Comparison of ENCODE assay signal across 9 cellular contexts in the genomic region with DNA sequence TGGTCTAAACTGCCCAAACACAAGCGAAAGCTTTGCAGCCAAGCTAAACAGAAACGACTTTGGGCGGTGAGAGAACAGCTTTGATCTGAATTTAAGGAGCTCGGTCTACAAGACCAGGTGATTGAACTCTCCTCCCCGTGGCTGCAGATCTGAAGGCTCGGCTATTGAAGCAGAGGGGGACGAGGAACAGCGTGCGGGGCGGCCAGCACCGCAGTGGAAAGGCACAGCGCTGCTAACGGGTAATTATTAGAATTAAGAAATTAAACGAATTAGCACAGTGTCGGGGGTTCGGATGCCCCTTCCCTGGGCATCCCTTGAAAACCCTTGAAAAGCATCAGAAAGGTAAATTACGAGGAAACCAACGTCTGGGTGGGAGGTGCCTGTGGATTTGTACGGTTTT. TPM values are rescaled to one million over a fixed set of nuclear protein-coding genes. Genes with fewer than 3 reads are reported as not detected.
DNase-seq lines count a peak whose midpoint lies in the region; ATAC-seq, FAIRE-seq and TF ChIP-seq lines count a peak whose summit lies in the region.
"Had no signal": no experiment of that assay in that cellular context is flagged by ENCODE, and none has a peak within 500 bp of the region (broad histone marks: within the 10 kb centered on the region; RNA-seq: fewer than 3 reads in every experiment).

No MANE protein-coding gene starts in this region.

- intact Hi-C loops in MCF 10A (cut with micrococcal nuclease) = no loop called here
- intact Hi-C loops in kidney (cut with DNase I) = no loop called here

- TF ChIP-seq CTCF in MCF 10A (IDR thresholded peaks at IDR 0.05; ENCODE audit: unreplicated experiment) = no peak
- TF ChIP-seq CTCF in kidney (IDR thresholded peaks at IDR 0.05; ENCODE audit: borderline replicate concordance, extremely low read depth, insufficient read depth) = no peak
- no peak for TF ChIP-seq CTCF in GM13976 (IDR thresholded peaks at IDR 0.05; ENCODE audit: borderline replicate concordance, control extremely low read depth, extremely low read depth, insufficient read depth, missing control alignments)

- H3K4me3 ChIP-seq in MG63 = peak overlapping the region; percentile 25
- H3K4me3 ChIP-seq in kidney (ENCODE audit: low read length in 2 of 2) = peak overlapping the region; percentile 64 to 72

- peak overlapping the region in 1 of 2 donors; percentile 34 for H3K9ac ChIP-seq in kidney (ENCODE audit: low read length in 2 of 2)

- POLR2A ChIA-PET in MCF 10A (lab: Yijun Ruan, JAX) = no interaction called here

- H3K27me3 ChIP-seq in MG63 = no peaks in the 10 kb centered on the region; the same call in 1 of the 2 replicates

- in situ Hi-C loops in GM13976 (cut with MboI; ENCODE audit: low sequenced_read_pairs, unreplicated experiment) = no loop called here

- FAIRE-seq in kidney (lab: Jason Lieb, UNC) (no peak), GM19239 (lab: Jason Lieb, UNC) (no peak)

- H3K27ac Mint-ChIP-seq in MCF 10A (ENCODE audit: low read depth, unreplicated experiment) = no peak overlapping the region
- H3K27ac Mint-ChIP-seq in stimulated activated memory B cell treated with anti-CD40 and anti-IgM and Interleukin-4, amounts not matched to agents 10 μg/mL and 1 μg/mL and 100 μg/mL, for 72 hours = no peak overlapping the region
- H3K27ac Mint-ChIP-seq: activated CD4-positive, alpha-beta T cell treated with anti-CD3 and anti-CD28 coated beads, Interleukin-2, amount 10 ng/mL, durations not matched to agents 7 days and 5 days had no signal

- no peak overlapping the region for H3K27ac ChIP-seq in kidney (ENCODE audit: low read depth in 2 of 2, low read length in 2 of 2)

- peak overlapping the region; percentile 67 for H3K4me3 Mint-ChIP-seq in MCF 10A (ENCODE audit: unreplicated experiment)
- peak overlapping the region; percentile 57 for H3K4me3 Mint-ChIP-seq in stimulated activated memory B cell treated with anti-CD40 and anti-IgM and Interleukin-4, amounts not matched to agents 10 μg/mL and 1 μg/mL and 100 μg/mL, for 72 hours
- H3K4me3 Mint-ChIP-seq: activated CD4-positive, alpha-beta T cell treated with anti-CD3 and anti-CD28 coated beads, Interleukin-2, amount 10 ng/mL, durations not matched to agents 7 days and 5 days had no signal

- H3K9me3 Mint-ChIP-seq in MCF 10A (ENCODE audit: unreplicated experiment) = no peaks in the 10 kb centered on the region
- H3K9me3 Mint-ChIP-seq in stimulated activated memory B cell treated with anti-CD40 and anti-IgM and Interleukin-4, amounts not matched to agents 10 μg/mL and 1 μg/mL and 100 μg/mL, for 72 hours = peaks cover 5% of the 10 kb centered on the region
- H3K9me3 Mint-ChIP-seq: activated CD4-positive, alpha-beta T cell treated with anti-CD3 and anti-CD28 coated beads, Interleukin-2, amount 10 ng/mL, durations not matched to agents 7 days and 5 days had no signal

- H3K36me3 ChIP-seq in MG63 (no peaks in the 10 kb centered on the region), kidney (ENCODE audit: control insufficient read depth in 1 of 2, insufficient read depth in 2 of 2, low read length in 2 of 2) (no peaks in the 10 kb centered on the region)

- no peak for ATAC-seq in stimulated activated memory B cell treated with anti-CD40 and anti-IgM and Interleukin-4, amounts not matched to agents 10 μg/mL and 1 μg/mL and 100 μg/mL, for 72 hours

- CTCF ChIA-PET in MCF 10A (lab: Yijun Ruan, JAX) = no interaction called here

- no TSS peak for BruUV-seq in MCF 10A (replicated peaks; lab: Mats Ljungman, UMichigan)

- H3K36me3 Mint-ChIP-seq in MCF 10A (ENCODE audit: insufficient read depth, unreplicated experiment) = no peaks in the 10 kb centered on the region
- no peaks in the 10 kb centered on the region for H3K36me3 Mint-ChIP-seq in stimulated activated memory B cell treated with anti-CD40 and anti-IgM and Interleukin-4, amounts not matched to agents 10 μg/mL and 1 μg/mL and 100 μg/mL, for 72 hours

- H3K4me1 ChIP-seq in kidney (ENCODE audit: control insufficient read depth in 1 of 2, insufficient read depth in 1 of 2, low read depth in 1 of 2, low read length in 2 of 2) = peaks cover 4 to 5% of the 10 kb centered on the region in 2 donors

- no peaks in the 10 kb centered on the region for H3K9me3 ChIP-seq in MG63
- H3K9me3 ChIP-seq in kidney (ENCODE audit: control insufficient read depth in 1 of 2, low read length in 2 of 2) = no peaks in the 10 kb centered on the region

- H3K4me1 Mint-ChIP-seq in MCF 10A (ENCODE audit: insufficient read depth, unreplicated experiment) = no peaks in the 10 kb centered on the region
- H3K4me1 Mint-ChIP-seq in stimulated activated memory B cell treated with anti-CD40 and anti-IgM and Interleukin-4, amounts not matched to agents 10 μg/mL and 1 μg/mL and 100 μg/mL, for 72 hours = peaks cover 7% of the 10 kb centered on the region

- no peak for DNase-seq in MG63
- DNase-seq in MCF 10A (ENCODE audit: unreplicated experiment) = no peak
- no peak for DNase-seq in kidney
- no peak for DNase-seq in UCSD-AML1 (lab: John Stamatoyannopoulos, UW; ENCODE audit: unreplicated experiment)
- DNase-seq in GM13976 (ENCODE audit: low spot score) = no peak
- no peak for DNase-seq in GM19239 (ENCODE audit: insufficient read length, low spot score)
- DNase-seq: activated CD4-positive, alpha-beta T cell treated with anti-CD3 and anti-CD28 coated beads, Interleukin-2, amount 10 ng/mL, durations not matched to agents 7 days and 5 days; Kasumi-1 had no signal

- H3K27me3 Mint-ChIP-seq in MCF 10A (ENCODE audit: insufficient read depth, unreplicated experiment) = peaks cover 45% of the 10 kb centered on the region
- peaks cover 59% of the 10 kb centered on the region for H3K27me3 Mint-ChIP-seq in stimulated activated memory B cell treated with anti-CD40 and anti-IgM and Interleukin-4, amounts not matched to agents 10 μg/mL and 1 μg/mL and 100 μg/mL, for 72 hours

RNA-seq across cellular contexts. Expression of gene TEKT3, which starts 0.4 kb away (rescaled TPM):
- total RNA-seq in MG63 (2014; rRNA removed; shearing (Covaris generic); ENCODE audit: low replicate concordance) = not detected in 2 replicates
- total RNA-seq in MCF 10A (2022) (not detected in 2 replicates), kidney (1.4 TPM)
- not detected for polyA plus RNA-seq in kidney (ENCODE audit: insufficient read depth, low read depth, low replicate concordance)
- total RNA-seq: activated CD4-positive, alpha-beta T cell treated with anti-CD3 and anti-CD28 coated beads, Interleukin-2, amount 10 ng/mL, durations not matched to agents 7 days and 5 days had no signal
